In genomic region chr5:78537406-78537805, GRCh38 we compare ENCODE assay signal across 14 cellular contexts.
DNase-seq lines count a peak whose midpoint lies in the region; ATAC-seq and TF ChIP-seq lines count a peak whose summit lies in the region.
"Had no signal": no experiment of that assay in that cellular context is flagged by ENCODE, and none has a peak within 500 bp of the region (broad histone marks: within the 10 kb centered on the region; RNA-seq: fewer than 3 reads in every experiment).

No MANE protein-coding gene starts in this region.

- H3K4me3 ChIP-seq in mammary epithelial cell (replicated peaks in 1 of 3; ENCODE audit: insufficient read depth in 1 of 3, low read depth in 2 of 3, low read length in 3 of 3) (no peak overlapping the region), osteoblast (ENCODE audit: insufficient read depth, low read length) (no peak overlapping the region)

- dilution Hi-C loops in mammary epithelial cell (cut with HindIII; ENCODE audit: low sequenced_read_pairs): loop anchor here (10.0 kb wide), 1 partner anchor 107 kb away; the partner anchor contains the start of gene LHFPL2

- BruUV-seq in Calu3 (replicated peaks; lab: Mats Ljungman, UMichigan): no TSS peak
- TSS peak; percentile 20 for BruUV-seq in mammary epithelial cell (replicated peaks; lab: Mats Ljungman, UMichigan)

- no peak for TF ChIP-seq CTCF in Calu3 (IDR thresholded peaks at IDR 0.05; ENCODE audit: unreplicated experiment)
- no peak for TF ChIP-seq CTCF in mammary epithelial cell (conservative IDR thresholded peaks at IDR 0.05 in 1 of 2, IDR thresholded peaks at IDR 0.05 in 1 of 2; ENCODE audit: extremely low read depth in 1 of 2, insufficient read depth in 1 of 2, low read depth in 1 of 2, low read length in 2 of 2)
- no peak for TF ChIP-seq CTCF in foreskin keratinocyte (conservative IDR thresholded peaks at IDR 0.05)
- no peak for TF ChIP-seq CTCF in osteoblast (IDR thresholded peaks at IDR 0.05; ENCODE audit: extremely low read depth, low read depth, low read length)

- peaks cover 13% of the 10 kb centered on the region for H3K4me1 Mint-ChIP-seq in Calu3 (ENCODE audit: low read depth, unreplicated experiment)
- peaks cover 2% of the 10 kb centered on the region for H3K4me1 Mint-ChIP-seq in activated CD4-positive, alpha-beta T cell treated with anti-CD3 and anti-CD28 coated beads, Interleukin-2, amount 10 ng/mL, durations not matched to agents 24 days and 14 days

- no peaks in the 10 kb centered on the region for H3K27me3 Mint-ChIP-seq in Calu3 (ENCODE audit: unreplicated experiment)
- peaks cover 7% of the 10 kb centered on the region for H3K27me3 Mint-ChIP-seq in activated CD4-positive, alpha-beta T cell treated with anti-CD3 and anti-CD28 coated beads, Interleukin-2, amount 10 ng/mL, durations not matched to agents 24 days and 14 days
- H3K27me3 Mint-ChIP-seq: B cell had no signal

- H3K36me3 ChIP-seq in mammary epithelial cell (ENCODE audit: insufficient read depth, low read length): no peaks in the 10 kb centered on the region
- H3K36me3 ChIP-seq in osteoblast (ENCODE audit: insufficient read depth, low read length): no peaks in the 10 kb centered on the region

- H3K36me3 Mint-ChIP-seq in Calu3 (ENCODE audit: insufficient read depth, unreplicated experiment): no peaks in the 10 kb centered on the region
- H3K36me3 Mint-ChIP-seq in activated CD4-positive, alpha-beta T cell treated with anti-CD3 and anti-CD28 coated beads, Interleukin-2, amount 10 ng/mL, durations not matched to agents 24 days and 14 days (ENCODE audit: low read depth): no peaks in the 10 kb centered on the region
- H3K36me3 Mint-ChIP-seq: CD4-positive, alpha-beta memory T cell had no signal

- ATAC-seq in foreskin keratinocyte (no peak), HG03378 (IDR thresholded peaks at IDR 0.05; ENCODE audit: unreplicated experiment) (no peak)

- H4K20me1 ChIP-seq in mammary epithelial cell (ENCODE audit: insufficient read depth, low read length): no peaks in the 10 kb centered on the region
- H4K20me1 ChIP-seq in osteoblast (ENCODE audit: insufficient read depth, low read length): no peaks in the 10 kb centered on the region

- H3K4me1 ChIP-seq in mammary epithelial cell (ENCODE audit: insufficient read depth, low read length): peaks cover 37% of the 10 kb centered on the region
- peaks cover 9% of the 10 kb centered on the region for H3K4me1 ChIP-seq in foreskin keratinocyte
- peaks cover 18% of the 10 kb centered on the region for H3K4me1 ChIP-seq in osteoblast (ENCODE audit: insufficient read depth, low read length)

- H3K27ac ChIP-seq in mammary epithelial cell (ENCODE audit: insufficient read depth, low read depth, low read length) (peak overlapping the region; percentile 5), foreskin keratinocyte (peak overlapping the region; percentile 27), osteoblast (ENCODE audit: low read depth, low read length) (peak overlapping the region; percentile 3)
- H3K27ac ChIP-seq: HL-60 had no signal

- 42% methylated on average over 5 of the region's 5 CpGs for WGBS in mammary epithelial cell (ENCODE audit: low coverage, missing lambda C conversion rate)

- no peaks in the 10 kb centered on the region for H3K9me3 Mint-ChIP-seq in Calu3 (ENCODE audit: low read depth, unreplicated experiment)
- no peaks in the 10 kb centered on the region for H3K9me3 Mint-ChIP-seq in activated CD4-positive, alpha-beta T cell treated with anti-CD3 and anti-CD28 coated beads, Interleukin-2, amount 10 ng/mL, durations not matched to agents 24 days and 14 days
- H3K9me3 Mint-ChIP-seq: CD4-positive, alpha-beta memory T cell; H9; HFFc6 had no signal

- H2AFZ ChIP-seq in mammary epithelial cell (ENCODE audit: low read depth, low read length): no peak overlapping the region
- H2AFZ ChIP-seq in osteoblast (ENCODE audit: low read length): no peak overlapping the region

- peaks cover 73% of the 10 kb centered on the region for H3K79me2 ChIP-seq in mammary epithelial cell (ENCODE audit: insufficient read depth, low read length)
- peaks cover 67% of the 10 kb centered on the region for H3K79me2 ChIP-seq in osteoblast (ENCODE audit: insufficient read depth, low read length)

- intact Hi-C loops in Calu3 (cut with micrococcal nuclease; ENCODE audit: unreplicated experiment) (loop anchor here (10.0 kb wide), 1 partner anchor 347 kb away; no protein-coding TSS in a partner anchor), mammary epithelial cell (cut with micrococcal nuclease) (loop anchor here (5.0 kb wide), 4 partner anchors 60 to 430 kb away; no protein-coding TSS in a partner anchor)
- intact Hi-C loops in activated CD4-positive, alpha-beta T cell treated with anti-CD3 and anti-CD28 coated beads, Interleukin-2, amount 10 ng/mL, durations not matched to agents 24 days and 14 days (cut with micrococcal nuclease): no loop called here

- H3K9me3 ChIP-seq in mammary epithelial cell (replicated peaks; ENCODE audit: insufficient read depth, low read length) (no peaks in the 10 kb centered on the region), osteoblast (ENCODE audit: low read depth, low read length) (no peaks in the 10 kb centered on the region)

- no peak overlapping the region for H3K4me3 Mint-ChIP-seq in Calu3 (ENCODE audit: low read depth, unreplicated experiment)
- H3K4me3 Mint-ChIP-seq in activated CD4-positive, alpha-beta T cell treated with anti-CD3 and anti-CD28 coated beads, Interleukin-2, amount 10 ng/mL, durations not matched to agents 24 days and 14 days: no peak overlapping the region
- H3K4me3 Mint-ChIP-seq: B cell; CD4-positive, alpha-beta memory T cell; H9; HFFc6 had no signal

- CTCF ChIA-PET in Calu3 (lab: Charles Lee): interaction anchor here (0.9 to 1.2 kb wide), 2 partner anchors 163 to 595 kb away, joined by 3 read pairs; no protein-coding TSS in a partner anchor
- CTCF ChIA-PET in mammary epithelial cell (lab: Charles Lee; ENCODE audit: low non-redundant PET): interaction anchor here (0.7 kb wide), 1 partner anchor 360 kb away, joined by 3 read pairs; no protein-coding TSS in a partner anchor

- DNase-seq in Calu3 (no peak), mammary epithelial cell (no peak), foreskin keratinocyte (no peak), osteoblast (ENCODE audit: insufficient read length, low spot score, missing footprints) (no peak), medulla oblongata (ENCODE audit: extremely low spot score) (no peak)
- DNase-seq in activated CD4-positive, alpha-beta T cell treated with anti-CD3 and anti-CD28 coated beads, Interleukin-2, amount 10 ng/mL, durations not matched to agents 24 days and 14 days: no peak
- DNase-seq: CD4-positive, alpha-beta memory T cell; DMS153; GOT3; H9 had no signal

- H3K27me3 ChIP-seq in mammary epithelial cell (ENCODE audit: insufficient read depth, low read length) (no peaks in the 10 kb centered on the region), foreskin keratinocyte (no peaks in the 10 kb centered on the region), osteoblast (ENCODE audit: insufficient read depth, low read length) (no peaks in the 10 kb centered on the region)

- H3K9ac ChIP-seq in mammary epithelial cell (ENCODE audit: insufficient read depth, low read length): no peak overlapping the region

- peak overlapping the region; percentile 25 for H3K27ac Mint-ChIP-seq in Calu3 (ENCODE audit: unreplicated experiment)
- no peak overlapping the region for H3K27ac Mint-ChIP-seq in activated CD4-positive, alpha-beta T cell treated with anti-CD3 and anti-CD28 coated beads, Interleukin-2, amount 10 ng/mL, durations not matched to agents 24 days and 14 days
- H3K27ac Mint-ChIP-seq: B cell; CD4-positive, alpha-beta memory T cell; HFFc6 had no signal

- in situ Hi-C loops in mammary epithelial cell (cut with MboI; ENCODE audit: low sequenced_read_pairs in 2 of 2): loop anchor here in 1 of 2 donors (10.0 kb wide), 1 partner anchor 213 kb away; no protein-coding TSS in a partner anchor

- H3K4me2 ChIP-seq in mammary epithelial cell (ENCODE audit: insufficient read depth, low read depth, low read length) (no peak overlapping the region), osteoblast (ENCODE audit: insufficient read depth, low read length) (no peak overlapping the region)
